In genomic region chr18:7879717-7880116, GRCh38 we compare ENCODE assay signal across 19 cellular contexts.
DNase-seq lines count a peak whose midpoint lies in the region; ATAC-seq, FAIRE-seq and TF ChIP-seq lines count a peak whose summit lies in the region.
"Had no signal": no experiment of that assay in that cellular context is flagged by ENCODE, and none has a peak within 500 bp of the region (broad histone marks: within the 10 kb centered on the region; RNA-seq: fewer than 3 reads in every experiment).

No MANE protein-coding gene starts in this region.

- H4K91ac ChIP-seq in mesenchymal stem cell (ENCODE audit: low read length): no peak overlapping the region

- WGBS in mesenchymal stem cell: 86% methylated on average over 4 of the region's 4 CpGs

- H3K4me1 Mint-ChIP-seq in MCF 10A (ENCODE audit: insufficient read depth, unreplicated experiment): peaks cover 32% of the 10 kb centered on the region
- peaks cover 0 to 17% of the 10 kb centered on the region in 2 donors for H3K4me1 Mint-ChIP-seq in effector memory CD8-positive, alpha-beta T cell (ENCODE audit: low read depth in 2 of 2)
- H3K4me1 Mint-ChIP-seq: CD14-positive monocyte, T-cell had no signal

- no peak overlapping the region for H3K4ac ChIP-seq in mesenchymal stem cell (ENCODE audit: low read depth in 1 of 2, low read length in 2 of 2)

- H3K9me3 ChIP-seq in breast epithelium: no peaks in the 10 kb centered on the region
- no peaks in the 10 kb centered on the region for H3K9me3 ChIP-seq in mesenchymal stem cell (ENCODE audit: control insufficient read depth, low read length)
- H3K9me3 ChIP-seq: Peyer's patch had no signal

- POLR2A ChIA-PET in MCF 10A (lab: Yijun Ruan, JAX): interaction anchor here (0.5 to 2.5 kb wide), 5 partner anchors 9 to 298 kb away, joined by 3 to 7 read pairs (median 6); no protein-coding TSS in a partner anchor

- no peak overlapping the region for H3K9ac ChIP-seq in mesenchymal stem cell (ENCODE audit: low read length)

- intact Hi-C loops in MCF 10A (cut with micrococcal nuclease): loop anchor here (10.0 kb wide), 2 partner anchors 105 to 165 kb away; no protein-coding TSS in a partner anchor
- intact Hi-C loops in breast epithelium (cut with DNase I; ENCODE audit: low total_unique reads): no loop called here

- H3K27ac Mint-ChIP-seq in MCF 10A (ENCODE audit: low read depth, unreplicated experiment): peak overlapping the region; percentile 80
- peak overlapping the region in 1 of 2 donors; percentile 80 for H3K27ac Mint-ChIP-seq in effector memory CD8-positive, alpha-beta T cell
- H3K27ac Mint-ChIP-seq: CD14-positive monocyte, H9, T-cell had no signal

- DNase-seq in MCF 10A (ENCODE audit: unreplicated experiment) (peak; percentile 75), breast epithelium (ENCODE audit: low spot score in 2 of 2) (no peak), bronchial epithelial cell (ENCODE audit: low read depth) (peak; percentile 91), mesenchymal stem cell (no peak)
- DNase-seq in effector memory CD8-positive, alpha-beta T cell: no peak
- DNase-seq: ACHN, AML-193, H9, NCI-H2107, NCI-H446, Peyer's patch, Right ventricle myocardium superior, T-cell had no signal

- H2AFZ ChIP-seq in mesenchymal stem cell (ENCODE audit: low read depth, low read length): no peak overlapping the region

- H3K27me3 Mint-ChIP-seq in MCF 10A (ENCODE audit: insufficient read depth, unreplicated experiment): no peaks in the 10 kb centered on the region
- no peaks in the 10 kb centered on the region for H3K27me3 Mint-ChIP-seq in effector memory CD8-positive, alpha-beta T cell
- H3K27me3 Mint-ChIP-seq: T-cell had no signal

- H2BK12ac ChIP-seq in mesenchymal stem cell (ENCODE audit: low read length in 2 of 2): no peak overlapping the region

- peaks cover 5% of the 10 kb centered on the region for H3K36me3 Mint-ChIP-seq in MCF 10A (ENCODE audit: insufficient read depth, unreplicated experiment)
- H3K36me3 Mint-ChIP-seq in effector memory CD8-positive, alpha-beta T cell (ENCODE audit: insufficient read depth): no peaks in the 10 kb centered on the region
- H3K36me3 Mint-ChIP-seq: CD14-positive monocyte, T-cell had no signal

- no peak overlapping the region for H2BK120ac ChIP-seq in mesenchymal stem cell (ENCODE audit: low read depth, low read length)

- no peak overlapping the region for H4K8ac ChIP-seq in mesenchymal stem cell (ENCODE audit: low read length)

- H3K36me3 ChIP-seq in breast epithelium (no peaks in the 10 kb centered on the region), bronchial epithelial cell (ENCODE audit: control insufficient read depth, insufficient read depth, low read length) (no peaks in the 10 kb centered on the region), mesenchymal stem cell (ENCODE audit: control insufficient read depth in 1 of 2, insufficient read depth in 2 of 2, low read depth in 1 of 2, low read length in 2 of 2) (no peaks in the 10 kb centered on the region)
- H3K36me3 ChIP-seq: Peyer's patch had no signal

- H3K18ac ChIP-seq in mesenchymal stem cell (ENCODE audit: low read depth in 1 of 2, low read length in 2 of 2): no peak overlapping the region

- TF ChIP-seq POLR2A in breast epithelium (IDR thresholded peaks at IDR 0.05): no peak

- FAIRE-seq in bronchial epithelial cell (lab: Jason Lieb, UNC): no peak
- FAIRE-seq: GM19239 had no signal

- peaks cover 19% of the 10 kb centered on the region for H3K79me1 ChIP-seq in mesenchymal stem cell (replicated peaks; ENCODE audit: low read length, poor library complexity, severe bottlenecking)

- H3K4me3 Mint-ChIP-seq in MCF 10A (ENCODE audit: unreplicated experiment): no peak overlapping the region
- no peak overlapping the region for H3K4me3 Mint-ChIP-seq in effector memory CD8-positive, alpha-beta T cell
- H3K4me3 Mint-ChIP-seq: CD14-positive monocyte, T-cell had no signal

- H2BK5ac ChIP-seq in mesenchymal stem cell (ENCODE audit: low read depth, low read length, poor library complexity, severe bottlenecking): no peak overlapping the region

- peak overlapping the region; percentile 48 for H2AK5ac ChIP-seq in mesenchymal stem cell (ENCODE audit: low read length, severe bottlenecking)

- H3K27me3 ChIP-seq in breast epithelium (no peaks in the 10 kb centered on the region), bronchial epithelial cell (ENCODE audit: control insufficient read depth, insufficient read depth, low read length) (no peaks in the 10 kb centered on the region), mesenchymal stem cell (ENCODE audit: control insufficient read depth in 1 of 2, insufficient read depth in 1 of 2, low read length in 2 of 2) (no peaks in the 10 kb centered on the region)
- H3K27me3 ChIP-seq: Peyer's patch had no signal

- H3K4me3 ChIP-seq in breast epithelium (no peak overlapping the region), bronchial epithelial cell (ENCODE audit: low read depth, low read length) (no peak overlapping the region), mesenchymal stem cell (ENCODE audit: insufficient read depth in 1 of 2, low read depth in 1 of 2, low read length in 2 of 2) (no peak overlapping the region)
- H3K4me3 ChIP-seq: Peyer's patch, SK-N-MC had no signal

- H3K4me1 ChIP-seq in breast epithelium (no peaks in the 10 kb centered on the region), mesenchymal stem cell (ENCODE audit: control insufficient read depth, insufficient read depth, low read depth, low read length) (peaks cover 4% of the 10 kb centered on the region)

- H3K14ac ChIP-seq in mesenchymal stem cell (ENCODE audit: low read length in 2 of 2): no peak overlapping the region

- TF ChIP-seq CTCF in MCF 10A (IDR thresholded peaks at IDR 0.05; ENCODE audit: unreplicated experiment) (no peak), breast epithelium (IDR thresholded peaks at IDR 0.05) (no peak), bronchial epithelial cell (IDR thresholded peaks at IDR 0.05; ENCODE audit: insufficient read depth, low read length, severe bottlenecking) (no peak)

- BruUV-seq in MCF 10A (replicated peaks; lab: Mats Ljungman, UMichigan): no TSS peak

- H3K4me2 ChIP-seq in mesenchymal stem cell (ENCODE audit: low read length, poor library complexity, severe bottlenecking): no peak overlapping the region

- CTCF ChIA-PET in MCF 10A (lab: Yijun Ruan, JAX): interaction anchor here (1.6 to 1.8 kb wide), 2 partner anchors 11 to 607 kb away, joined by 3 to 6 read pairs; no protein-coding TSS in a partner anchor

- no peak overlapping the region for H3K27ac ChIP-seq in breast epithelium
- H3K27ac ChIP-seq in mesenchymal stem cell (ENCODE audit: low read length, poor library complexity, severe bottlenecking): no peak overlapping the region
- H3K27ac ChIP-seq: Peyer's patch, SK-N-MC had no signal

- no peaks in the 10 kb centered on the region for H3K9me3 Mint-ChIP-seq in MCF 10A (ENCODE audit: unreplicated experiment)
- no peaks in the 10 kb centered on the region for H3K9me3 Mint-ChIP-seq in effector memory CD8-positive, alpha-beta T cell
- H3K9me3 Mint-ChIP-seq: H9 had no signal

- H2BK15ac ChIP-seq in mesenchymal stem cell (ENCODE audit: low read depth, poor library complexity, severe bottlenecking): no peak overlapping the region

- ATAC-seq in HG02870 (IDR thresholded peaks at IDR 0.05; ENCODE audit: unreplicated experiment) (no peak), GM19455 (IDR thresholded peaks at IDR 0.05; ENCODE audit: unreplicated experiment) (no peak), GM19395 (IDR thresholded peaks at IDR 0.05; ENCODE audit: unreplicated experiment) (no peak)
- ATAC-seq in effector memory CD8-positive, alpha-beta T cell (replicated peaks): no peak
- ATAC-seq: T-cell had no signal

- no peak overlapping the region for H3K23ac ChIP-seq in mesenchymal stem cell (ENCODE audit: low read length in 2 of 2)

Comparison
In these comparisons a context has a peak if more than half of its experiments do, and no peak if none do; other contexts are left out.
1. DNase-seq: peak in MCF 10A (single experiment) and bronchial epithelial cell (single experiment); none in breast epithelium (0 of 2), mesenchymal stem cell (single experiment) and effector memory CD8-positive, alpha-beta T cell (0 of 3).